ENCODE assay signal across 19 cellular contexts in the genomic region with DNA sequence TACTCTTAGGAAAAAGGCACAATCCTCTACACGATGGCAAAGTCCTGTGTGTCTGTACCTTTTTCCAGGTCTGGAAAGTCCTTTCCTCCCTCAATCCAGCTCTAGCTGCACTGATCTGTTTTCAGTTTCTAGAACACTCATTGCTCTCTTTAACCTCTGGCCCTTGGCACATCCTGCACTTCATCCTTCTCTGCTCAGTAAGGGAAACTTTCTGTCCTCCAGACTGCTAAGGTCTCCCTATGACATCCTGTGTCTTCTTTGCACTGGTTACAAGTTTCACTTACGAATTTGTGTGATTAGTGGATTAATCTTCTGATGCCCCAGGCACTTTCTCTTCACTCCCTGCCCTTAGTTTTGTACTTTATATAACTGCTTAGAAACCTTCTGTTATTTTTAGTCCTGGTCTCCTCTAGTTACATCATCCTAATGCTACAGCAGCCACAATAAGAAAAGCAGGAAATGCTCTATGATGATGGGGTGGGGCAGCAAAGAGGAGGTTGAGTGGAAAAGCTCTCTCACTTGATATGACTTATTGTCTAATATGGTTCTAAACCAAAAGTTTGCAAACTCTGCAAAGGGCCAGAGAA.
DNase-seq lines count a peak whose midpoint lies in the region; ATAC-seq, FAIRE-seq and TF ChIP-seq lines count a peak whose summit lies in the region.
"Had no signal": no experiment of that assay in that cellular context is flagged by ENCODE, and none has a peak within 500 bp of the region (broad histone marks: within the 10 kb centered on the region; RNA-seq: fewer than 3 reads in every experiment).

No MANE protein-coding gene starts in this region.

- DNase-seq in GM06990 (ENCODE audit: extremely low read depth, insufficient read length) = peak; percentile 1
- DNase-seq in M059J (ENCODE audit: low read depth) = peak; percentile 20
- DNase-seq in GM12878 (ENCODE audit: low read depth, low spot score) = peak; percentile 1
- DNase-seq in myocyte (ENCODE audit: low read depth) = peak; percentile 33
- DNase-seq in activated CD8-positive, alpha-beta memory T cell treated with anti-CD3 and anti-CD28 coated beads, Interleukin-2, amount 50 U/mL, for 4 hours = no peak
- no peak for DNase-seq in activated CD4-positive, alpha-beta T cell treated with anti-CD3 and anti-CD28 coated beads, Interleukin-2, amount 10 ng/mL, durations not matched to agents 7 days and 5 days
- DNase-seq in GM10248 (ENCODE audit: extremely low spot score) = no peak
- DNase-seq: activated CD4-positive, alpha-beta T cell treated with anti-CD3 and anti-CD28 coated beads, Interleukin-2, amount 10 ng/mL, durations not matched to agents 24 days and 14 days; anterior cingulate cortex; CD4-positive, CD25-positive, alpha-beta regulatory T cell; effector CD4-positive, alpha-beta T cell; natural killer cell; NCI-H1092 treated with DMSO at 0.1 percent for 48 hours; NCI-H345; right lobe of liver; stimulated activated naive CD8-positive, alpha-beta T cell treated with anti-CD3 and anti-CD28 coated beads, Interleukin-15, amount 100 ng/mL, for 72 hours had no signal

- no peak for TF ChIP-seq RAD21 in GM12878 (IDR thresholded peaks at IDR 0.05; ENCODE audit: insufficient read depth, low read depth, low read length)

- H3K36me3 Mint-ChIP-seq in activated CD4-positive, alpha-beta T cell treated with anti-CD3 and anti-CD28 coated beads, Interleukin-2, amount 10 ng/mL, durations not matched to agents 7 days and 5 days (ENCODE audit: low read depth) = no peaks in the 10 kb centered on the region
- H3K36me3 Mint-ChIP-seq: CD4-positive, CD25-positive, alpha-beta regulatory T cell had no signal

- H3K36me3 ChIP-seq in GM06990 (ENCODE audit: control insufficient read depth, insufficient read depth, low read length) = no peaks in the 10 kb centered on the region
- H3K36me3 ChIP-seq in GM12878 (ENCODE audit: control insufficient read depth in 2 of 2, insufficient read depth in 2 of 2, low read length in 1 of 2) = no peaks in the 10 kb centered on the region
- H3K36me3 ChIP-seq: right lobe of liver had no signal

- in situ Hi-C loops in GM12878 (cut with MboI) = no loop called here

- no peak overlapping the region for H3K4me2 ChIP-seq in GM12878 (ENCODE audit: control insufficient read depth, insufficient read depth)

- no peaks in the 10 kb centered on the region for H3K27me3 Mint-ChIP-seq in activated CD4-positive, alpha-beta T cell treated with anti-CD3 and anti-CD28 coated beads, Interleukin-2, amount 10 ng/mL, durations not matched to agents 7 days and 5 days
- H3K27me3 Mint-ChIP-seq: activated CD4-positive, alpha-beta T cell treated with anti-CD3 and anti-CD28 coated beads, Interleukin-2, amount 10 ng/mL, durations not matched to agents 24 days and 14 days; CD4-positive, CD25-positive, alpha-beta regulatory T cell; stimulated activated naive CD8-positive, alpha-beta T cell treated with anti-CD3 and anti-CD28 coated beads, Interleukin-15, amount 100 ng/mL, for 72 hours had no signal

- RAD21 ChIA-PET in GM12878 (lab: Charles Lee; ENCODE audit: unreplicated experiment) = no interaction called here

- ATAC-seq in GM12878 (peak; percentile 92), HG02884 (IDR thresholded peaks at IDR 0.05; ENCODE audit: unreplicated experiment) (no peak)
- ATAC-seq: left lobe of liver; natural killer cell; stimulated activated naive CD8-positive, alpha-beta T cell treated with anti-CD3 and anti-CD28 coated beads, Interleukin-15, amount 100 ng/mL, for 72 hours had no signal

- SMC1A ChIA-PET in GM12878 (lab: Charles Lee; ENCODE audit: uncharacterized antibody, unreplicated experiment) = no interaction called here

- no peaks in the 10 kb centered on the region for H3K79me2 ChIP-seq in GM12878 (ENCODE audit: control insufficient read depth, insufficient read depth, low read length)

- intact Hi-C loops in GM12878 (cut with micrococcal nuclease; ENCODE audit: unreplicated experiment) = no loop called here

- H3K27me3 ChIP-seq in GM06990 (replicated peaks; ENCODE audit: control insufficient read depth, insufficient read depth, low read length) (no peaks in the 10 kb centered on the region), GM12878 (replicated peaks in 1 of 2; ENCODE audit: control insufficient read depth in 2 of 2, insufficient read depth in 2 of 2, low read length in 1 of 2) (no peaks in the 10 kb centered on the region)
- H3K27me3 ChIP-seq: right lobe of liver had no signal

- TF ChIP-seq POLR2A in GM12878 (IDR thresholded peaks at IDR 0.05; ENCODE audit: low read depth, low read length) = no peak

- FAIRE-seq in GM12878 (lab: Jason Lieb, UNC) = no peak
- FAIRE-seq: RCC 7860 had no signal

- 20% methylated on average over 2 of the region's 2 CpGs for WGBS in GM12878 (ENCODE audit: insufficient coverage, insufficient replicate concordance, low lambda C conversion rate, missing lambda C conversion rate)

- no peaks in the 10 kb centered on the region for H3K4me1 Mint-ChIP-seq in activated CD4-positive, alpha-beta T cell treated with anti-CD3 and anti-CD28 coated beads, Interleukin-2, amount 10 ng/mL, durations not matched to agents 7 days and 5 days
- H3K4me1 Mint-ChIP-seq: activated CD4-positive, alpha-beta T cell treated with anti-CD3 and anti-CD28 coated beads, Interleukin-2, amount 10 ng/mL, durations not matched to agents 24 days and 14 days; CD4-positive, CD25-positive, alpha-beta regulatory T cell; natural killer cell; stimulated activated naive CD8-positive, alpha-beta T cell treated with anti-CD3 and anti-CD28 coated beads, Interleukin-15, amount 100 ng/mL, for 72 hours had no signal

- H4K20me1 ChIP-seq in GM12878 (ENCODE audit: control insufficient read depth, insufficient read depth) = no peaks in the 10 kb centered on the region

- H3K9me3 Mint-ChIP-seq in activated CD4-positive, alpha-beta T cell treated with anti-CD3 and anti-CD28 coated beads, Interleukin-2, amount 10 ng/mL, durations not matched to agents 7 days and 5 days = no peaks in the 10 kb centered on the region
- H3K9me3 Mint-ChIP-seq: activated CD4-positive, alpha-beta T cell treated with anti-CD3 and anti-CD28 coated beads, Interleukin-2, amount 10 ng/mL, durations not matched to agents 24 days and 14 days had no signal

- TF ChIP-seq CTCF in GM06990 (IDR thresholded peaks at IDR 0.05; ENCODE audit: insufficient read depth, low read length, poor library complexity, severe bottlenecking) = no peak
- TF ChIP-seq CTCF in GM12878 (IDR thresholded peaks at IDR 0.05 in 2 of 3, conservative IDR thresholded peaks at IDR 0.05 in 1 of 3; ENCODE audit: control insufficient read depth in 2 of 3, extremely low read depth in 1 of 3, insufficient read depth in 1 of 3, low read depth in 3 of 3, low read length in 3 of 3) = no peak
- no peak for TF ChIP-seq CTCF in GM10248 (IDR thresholded peaks at IDR 0.05; ENCODE audit: control extremely low read depth, extremely low read depth, low read depth, missing control alignments)

- H3K4me3 ChIP-seq in GM06990 (replicated peaks; ENCODE audit: low read depth, low read length) (no peak overlapping the region), GM12878 (no peak overlapping the region)
- H3K4me3 ChIP-seq: right lobe of liver had no signal

- H3K27ac Mint-ChIP-seq in activated CD4-positive, alpha-beta T cell treated with anti-CD3 and anti-CD28 coated beads, Interleukin-2, amount 10 ng/mL, durations not matched to agents 7 days and 5 days = no peak overlapping the region
- H3K27ac Mint-ChIP-seq: activated CD4-positive, alpha-beta T cell treated with anti-CD3 and anti-CD28 coated beads, Interleukin-2, amount 10 ng/mL, durations not matched to agents 24 days and 14 days; CD4-positive, CD25-positive, alpha-beta regulatory T cell; natural killer cell; stimulated activated naive CD8-positive, alpha-beta T cell treated with anti-CD3 and anti-CD28 coated beads, Interleukin-15, amount 100 ng/mL, for 72 hours had no signal

- H3K9me3 ChIP-seq in GM12878 (replicated peaks; ENCODE audit: control insufficient read depth, insufficient read depth, low read length) = no peaks in the 10 kb centered on the region
- H3K9me3 ChIP-seq: right lobe of liver had no signal

- TF ChIP-seq EP300 in GM12878 (IDR thresholded peaks at IDR 0.05; ENCODE audit: borderline replicate concordance in 1 of 2, control insufficient read depth in 1 of 2, low read depth in 2 of 2, low read length in 2 of 2) = no peak

- H3K4me1 ChIP-seq in GM12878 (ENCODE audit: control insufficient read depth, insufficient read depth, low read length) = no peaks in the 10 kb centered on the region
- H3K4me1 ChIP-seq: right lobe of liver had no signal

- H3K9ac ChIP-seq in GM12878 (ENCODE audit: control insufficient read depth, insufficient read depth, low read length) = no peak overlapping the region

- CTCF ChIA-PET in GM12878 (lab: Yijun Ruan, JAX) (no interaction called here), GM10248 (lab: Yijun Ruan, JAX) (no interaction called here)
- CTCF ChIA-PET in activated CD4-positive, alpha-beta T cell treated with anti-CD3 and anti-CD28 coated beads, Interleukin-2, amount 10 ng/mL, durations not matched to agents 7 days and 5 days (lab: Charles Lee) = no interaction called here

- BruUV-seq in GM12878 (replicated peaks; lab: Mats Ljungman, UMichigan) = no TSS peak

- H3K27ac ChIP-seq in GM12878 (ENCODE audit: control insufficient read depth, insufficient read depth) = no peak overlapping the region
- H3K27ac ChIP-seq: right lobe of liver had no signal

- POLR2A ChIA-PET in GM12878 (lab: Charles Lee) = no interaction called here
- POLR2A ChIA-PET in activated CD4-positive, alpha-beta T cell treated with anti-CD3 and anti-CD28 coated beads, Interleukin-2, amount 10 ng/mL, durations not matched to agents 7 days and 5 days (lab: Charles Lee) = no interaction called here
- POLR2A ChIA-PET in GM10248 (lab: Yijun Ruan, JAX) = no interaction called here

- no peak overlapping the region for H3K4me3 Mint-ChIP-seq in activated CD4-positive, alpha-beta T cell treated with anti-CD3 and anti-CD28 coated beads, Interleukin-2, amount 10 ng/mL, durations not matched to agents 7 days and 5 days
- H3K4me3 Mint-ChIP-seq: activated CD4-positive, alpha-beta T cell treated with anti-CD3 and anti-CD28 coated beads, Interleukin-2, amount 10 ng/mL, durations not matched to agents 24 days and 14 days; CD4-positive, CD25-positive, alpha-beta regulatory T cell; natural killer cell; stimulated activated naive CD8-positive, alpha-beta T cell treated with anti-CD3 and anti-CD28 coated beads, Interleukin-15, amount 100 ng/mL, for 72 hours had no signal

- no peak overlapping the region for H2AFZ ChIP-seq in GM12878 (ENCODE audit: control insufficient read depth, low read depth, low read length)

TF ChIP-seq in GM12878, 131 proteins besides CTCF, POLR2A, EP300 and RAD21 (continues in another document):
- no peak for TF ChIP-seq FOXM1 (IDR thresholded peaks at IDR 0.05; ENCODE audit: low read depth, low read length)
- no peak for TF ChIP-seq CHD4 (IDR thresholded peaks at IDR 0.05)
- no peak for TF ChIP-seq ZZZ3 (IDR thresholded peaks at IDR 0.05; ENCODE audit: control insufficient read depth, insufficient read length, low read depth)
- no peak for TF ChIP-seq RUNX3 (IDR thresholded peaks at IDR 0.05; ENCODE audit: low read length)
- no peak for TF ChIP-seq IRF4 (IDR thresholded peaks at IDR 0.05; ENCODE audit: low read depth, low read length)

Comparison
In these comparisons a context has a peak if more than half of its experiments do, and no peak if none do; other contexts are left out.
1. DNase-seq: peak in GM06990 (single experiment), M059J (single experiment), GM12878 (single experiment) and myocyte (single experiment); none in activated CD8-positive, alpha-beta memory T cell treated with anti-CD3 and anti-CD28 coated beads, Interleukin-2, amount 50 U/mL, for 4 hours (single experiment), activated CD4-positive, alpha-beta T cell treated with anti-CD3 and anti-CD28 coated beads, Interleukin-2, amount 10 ng/mL, durations not matched to agents 7 days and 5 days (single experiment) and GM10248 (single experiment).